In genomic region chr12:67634167-67634793, GRCh38 we compare ENCODE assay signal across 1 cellular context.
TF ChIP-seq lines count a peak whose summit lies in the region.

No MANE protein-coding gene starts in this region.

TF ChIP-seq in GM23338, 12 proteins besides CTCF, POLR2A, EP300 and RAD21 (continued from another document):
- no peak for TF ChIP-seq ZNF462 (CRISPR knock-in tag; IDR thresholded peaks at IDR 0.05)
- no peak for TF ChIP-seq REST (IDR thresholded peaks at IDR 0.05; ENCODE audit: unreplicated experiment)
- TF ChIP-seq ZNF114 (CRISPR knock-in tag; IDR thresholded peaks at IDR 0.05) = no peak
TF ChIP-seq in GM23338: peak in this region for 0.
